In the genomic region with DNA sequence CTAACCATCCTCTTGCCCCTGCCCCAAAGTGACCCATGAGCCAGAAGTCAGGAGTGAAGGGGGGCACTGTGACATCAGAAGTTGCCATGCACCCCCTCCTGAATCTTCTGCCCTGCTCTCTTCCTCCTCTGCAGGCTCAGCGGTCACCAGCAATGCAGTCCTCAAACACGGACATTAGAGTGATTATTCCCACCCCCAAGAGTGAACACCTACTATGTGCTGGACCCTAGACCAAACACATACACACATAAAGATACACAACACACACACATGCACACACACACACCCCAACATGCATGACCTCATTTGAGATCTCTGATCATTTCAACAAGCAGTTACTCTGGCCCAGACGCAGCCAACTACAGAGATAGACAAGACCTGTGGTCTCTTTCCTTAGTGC, we compare ENCODE assay signal across 29 cellular contexts. TPM values are rescaled to one million over a fixed set of nuclear protein-coding genes. Genes with fewer than 3 reads are reported as not detected.
A peak's percentile ranks its signal among the peaks of the same experiment; 100 is the strongest.
DNase-seq lines count a peak whose midpoint lies in the region; ATAC-seq, FAIRE-seq and TF ChIP-seq lines count a peak whose summit lies in the region.
"Had no signal": no experiment of that assay in that cellular context is flagged by ENCODE, and none has a peak within 500 bp of the region (broad histone marks: within the 10 kb centered on the region; RNA-seq: fewer than 3 reads in every experiment).

TSS of gene CDRT4 (minus strand) at position 30 of the 400 bp plus-strand sequence. CDS start 27,383 bp downstream, outside the sequence.

- H3K27me3 ChIP-seq in Caco-2 (replicated peaks; ENCODE audit: control insufficient read depth, insufficient read depth, low read length) (no peaks in the 10 kb centered on the region), Peyer's patch (no peaks in the 10 kb centered on the region), hepatocyte (no peaks in the 10 kb centered on the region), sigmoid colon (no peaks in the 10 kb centered on the region)
- H3K27me3 ChIP-seq: BLaER1, brain microvascular endothelial cell, heart left ventricle had no signal

- no peak within 1 kb of the TSS for H3K4me2 ChIP-seq in hepatocyte
- H3K4me2 ChIP-seq: BLaER1 had no signal

- BruUV-seq in Caco-2 (replicated peaks; lab: Mats Ljungman, UMichigan), result no TSS peak

- no peaks in the 10 kb centered on the region for H3K36me3 Mint-ChIP-seq in Caco-2 (ENCODE audit: insufficient read depth, unreplicated experiment)

- H3K27ac ChIP-seq in Peyer's patch (peak within 1 kb of the TSS in 3 of 4 donors; percentile 6 to 80 (median 67)), hepatocyte (peak within 1 kb of the TSS; percentile 82), sigmoid colon (peak within 1 kb of the TSS in 3 of 4 donors; percentile 39 to 60 (median 47))
- H3K27ac ChIP-seq: BLaER1, brain microvascular endothelial cell, SK-N-MC had no signal

- H3K9me3 ChIP-seq in Caco-2 (no peaks in the 10 kb centered on the region), Peyer's patch (no peaks in the 10 kb centered on the region), hepatocyte (ENCODE audit: low read depth) (no peaks in the 10 kb centered on the region), sigmoid colon (no peaks in the 10 kb centered on the region)
- H3K9me3 ChIP-seq: BLaER1, heart left ventricle had no signal

- no peaks in the 10 kb centered on the region for H4K20me1 ChIP-seq in hepatocyte (ENCODE audit: insufficient read depth, poor library complexity, severe bottlenecking)
- H4K20me1 ChIP-seq: BLaER1 had no signal

- no peak for TF ChIP-seq POLR2A in Peyer's patch (IDR thresholded peaks at IDR 0.05)
- no peak for TF ChIP-seq POLR2A in sigmoid colon (IDR thresholded peaks at IDR 0.05)

- CTCF ChIA-PET in Caco-2 (lab: Charles Lee), result no interaction called here

- intact Hi-C loops in Caco-2 (cut with micrococcal nuclease; ENCODE audit: unreplicated experiment), result no loop called here
- intact Hi-C loops in sigmoid colon (cut with DNase I), result no loop called here

- no peaks in the 10 kb centered on the region for H3K9me2 ChIP-seq in hepatocyte (replicated peaks; ENCODE audit: insufficient read depth)

- H3K27ac Mint-ChIP-seq in Caco-2 (ENCODE audit: unreplicated experiment), result peak within 1 kb of the TSS; percentile 48
- H3K27ac Mint-ChIP-seq: activated CD8-positive, alpha-beta T cell treated with anti-CD3 and anti-CD28 coated beads, Interleukin-2, amount 10 ng/mL, durations not matched to agents 7 days and 5 days; T-helper 1 cell treated with Interleukin-12 subunit alpha and Interleukin-12 subunit beta and Interleukin-4 antibody, amounts not matched to agents 30 μg/mL and 1 μg/mL, for 36 hours had no signal

- 88% methylated on average over 3 of the region's 3 CpGs for WGBS in hepatocyte (ENCODE audit: low lambda C conversion rate, missing lambda C conversion rate)
- 89 to 93% methylated on average over 3 of the region's 3 CpGs for WGBS in sigmoid colon, 2 donors

- H3K27me3 Mint-ChIP-seq in Caco-2 (ENCODE audit: insufficient read depth, unreplicated experiment), result no peaks in the 10 kb centered on the region

- H3K4me1 Mint-ChIP-seq in Caco-2 (ENCODE audit: low read depth, unreplicated experiment), result peaks cover 16% of the 10 kb centered on the region

- DNase-seq in Caco-2, result no peak
- no peak for DNase-seq in Peyer's patch
- DNase-seq in hepatocyte (ENCODE audit: low spot score), result no peak
- no peak for DNase-seq in sigmoid colon
- DNase-seq in D721Med (ENCODE audit: insufficient read length, low spot score), result no peak
- no peak for DNase-seq in RCC 7860 (ENCODE audit: low spot score)
- DNase-seq: activated CD8-positive, alpha-beta T cell treated with anti-CD3 and anti-CD28 coated beads, Interleukin-2, amount 10 ng/mL, durations not matched to agents 7 days and 5 days; activated T-cell treated with anti-CD3 and anti-CD28 coated beads for 4 hours; brain microvascular endothelial cell; effector CD8-positive, alpha-beta T cell; foreskin fibroblast; HCEC 1CT; heart left ventricle; kidney glomerular epithelial cell; MV-4-11; NCI-H1436 treated with DMSO at 0.1 percent for 48 hours; NCI-H2107; NCI-H446 treated with DMSO at 0.1 percent for 48 hours had no signal

- H3K79me2 ChIP-seq in hepatocyte, result no peaks in the 10 kb centered on the region

- TF ChIP-seq EP300 in sigmoid colon (IDR thresholded peaks at IDR 0.05), result no peak

- H3K4me3 Mint-ChIP-seq in Caco-2 (ENCODE audit: unreplicated experiment), result no peak within 1 kb of the TSS
- H3K4me3 Mint-ChIP-seq: activated CD8-positive, alpha-beta T cell treated with anti-CD3 and anti-CD28 coated beads, Interleukin-2, amount 10 ng/mL, durations not matched to agents 7 days and 5 days; T-helper 1 cell treated with Interleukin-12 subunit alpha and Interleukin-12 subunit beta and Interleukin-4 antibody, amounts not matched to agents 30 μg/mL and 1 μg/mL, for 36 hours had no signal

- ATAC-seq in GM21786 (IDR thresholded peaks at IDR 0.05; ENCODE audit: unreplicated experiment) (no peak), HG03097 (IDR thresholded peaks at IDR 0.05; ENCODE audit: low FRiP score, unreplicated experiment) (no peak)
- ATAC-seq: activated CD8-positive, alpha-beta T cell treated with anti-CD3 and anti-CD28 coated beads, Interleukin-2, amount 10 ng/mL, durations not matched to agents 7 days and 5 days; esophagus mucosa had no signal

- H3K4me1 ChIP-seq in Caco-2, result no peaks in the 10 kb centered on the region
- H3K4me1 ChIP-seq in Peyer's patch, result peaks cover 0 to 39% (median 0%) of the 10 kb centered on the region in 4 donors
- peaks cover 25% of the 10 kb centered on the region for H3K4me1 ChIP-seq in hepatocyte (ENCODE audit: insufficient read depth)
- H3K4me1 ChIP-seq in sigmoid colon, result peaks cover 0 to 41% (median 34%) of the 10 kb centered on the region in 4 donors
- H3K4me1 ChIP-seq: BLaER1 had no signal

- TF ChIP-seq CTCF in Caco-2 (IDR thresholded peaks at IDR 0.05; ENCODE audit: insufficient read depth in 1 of 2, low read depth in 1 of 2, low read length in 1 of 2, severe bottlenecking in 1 of 2, unreplicated experiment in 1 of 2), result no peak
- TF ChIP-seq CTCF in Peyer's patch (IDR thresholded peaks at IDR 0.05), result no peak
- TF ChIP-seq CTCF in hepatocyte (IDR thresholded peaks at IDR 0.05; ENCODE audit: poor library complexity), result no peak
- TF ChIP-seq CTCF in sigmoid colon (IDR thresholded peaks at IDR 0.05), result no peak
- no peak for TF ChIP-seq CTCF in D721Med (IDR thresholded peaks at IDR 0.05; ENCODE audit: insufficient read depth, missing control alignments)

- H3K9me3 Mint-ChIP-seq in Caco-2 (ENCODE audit: unreplicated experiment), result no peaks in the 10 kb centered on the region
- H3K9me3 Mint-ChIP-seq: T-helper 1 cell treated with Interleukin-12 subunit alpha and Interleukin-12 subunit beta and Interleukin-4 antibody, amounts not matched to agents 30 μg/mL and 1 μg/mL, for 36 hours had no signal

- no peak within 1 kb of the TSS for H2AFZ ChIP-seq in hepatocyte

- FAIRE-seq in D721Med (lab: Jason Lieb, UNC) (no peak), RCC 7860 (lab: Jason Lieb, UNC) (no peak)
- FAIRE-seq: colon, G401.6, small intestine, urothelium cell line had no signal

- POLR2A ChIA-PET in Caco-2 (lab: Charles Lee), result no interaction called here

- H3K36me3 ChIP-seq in Caco-2 (ENCODE audit: control insufficient read depth, insufficient read depth, low read length) (no peaks in the 10 kb centered on the region), Peyer's patch (no peaks in the 10 kb centered on the region), hepatocyte (replicated peaks; ENCODE audit: insufficient read depth, low read depth) (no peaks in the 10 kb centered on the region), sigmoid colon (no peaks in the 10 kb centered on the region)
- H3K36me3 ChIP-seq: BLaER1, brain microvascular endothelial cell, heart left ventricle had no signal

- H3K4me3 ChIP-seq in Caco-2 (ENCODE audit: low read depth, low read length) (no peak within 1 kb of the TSS), Peyer's patch (no peak within 1 kb of the TSS), hepatocyte (no peak within 1 kb of the TSS), sigmoid colon (no peak within 1 kb of the TSS)
- H3K4me3 ChIP-seq: BLaER1, heart left ventricle, lung, SK-N-MC had no signal

RNA-seq across cellular contexts. Expression of gene CDRT4, which starts in this region (rescaled TPM):
- total RNA-seq in Caco-2 (2022), result 1.8 and 6.3 TPM in 2 replicates
- 10 to 100 TPM in 3 of 4 donors, not detected in 1; 17.9 to 28.5 (median 26.4) TPM for total RNA-seq in Peyer's patch
- 2.7 and 10.4 TPM in 2 replicates for total RNA-seq in hepatocyte
- 9.6 and 11.8 TPM in 2 replicates for polyA plus RNA-seq in hepatocyte
- 1 to 10 TPM in 3 of 4 donors, not detected in 1; 2.5 to 5.0 (median 3.8) TPM for total RNA-seq in sigmoid colon
- 1 to 10 TPM; 1.8 to 6.6 (median 3.5) TPM for polyA plus RNA-seq in sigmoid colon
